ENCODE assay signal across 27 cellular contexts in genomic region chr13:108435393-108436149, GRCh38.
DNase-seq lines count a peak whose midpoint lies in the region; ATAC-seq, FAIRE-seq and TF ChIP-seq lines count a peak whose summit lies in the region.
"Had no signal": no experiment of that assay in that cellular context is flagged by ENCODE, and none has a peak within 500 bp of the region (broad histone marks: within the 10 kb centered on the region; RNA-seq: fewer than 3 reads in every experiment).

No MANE protein-coding gene starts in this region.

- no peak for TF ChIP-seq CTCF in SK-N-SH (IDR thresholded peaks at IDR 0.05)

- TF ChIP-seq RAD21 in SK-N-SH (IDR thresholded peaks at IDR 0.05; ENCODE audit: low read length), result no peak

- TF ChIP-seq EP300 in SK-N-SH (IDR thresholded peaks at IDR 0.05; ENCODE audit: borderline replicate concordance in 1 of 2, low read depth in 1 of 2, low read length in 1 of 2), result no peak

- H3K27me3 ChIP-seq in SK-N-SH (ENCODE audit: insufficient read depth), result no peaks in the 10 kb centered on the region
- H3K27me3 ChIP-seq: BLaER1 treated with 17β-estradiol and CSF1 and Interleukin-3, amounts not matched to agents 10 nM and 100 nM had no signal

- no peaks in the 10 kb centered on the region for H3K9me3 ChIP-seq in SK-N-SH
- H3K9me3 ChIP-seq: A549 had no signal

- ATAC-seq in SK-N-SH treated with all-trans-retinoic acid at 6 μM for 48 hours (no peak), HG03378 (IDR thresholded peaks at IDR 0.05; ENCODE audit: unreplicated experiment) (no peak)
- ATAC-seq: A549; CD8-positive, alpha-beta T cell; GM12878 had no signal

- no peak overlapping the region for H3K27ac ChIP-seq in SK-N-SH (ENCODE audit: low read depth in 2 of 2, low read length in 1 of 2)
- H3K27ac ChIP-seq: 22Rv1; A549; BLaER1 treated with 17β-estradiol and CSF1 and Interleukin-3, amounts not matched to agents 10 nM and 100 nM; C4-2B had no signal

- H3K4me2 ChIP-seq in SK-N-SH, result no peak overlapping the region
- H3K4me2 ChIP-seq: A549; BLaER1 treated with 17β-estradiol and CSF1 and Interleukin-3, amounts not matched to agents 10 nM and 100 nM had no signal

- 6% methylated on average over 5 of the region's 5 CpGs for WGBS in SK-N-SH (ENCODE audit: low lambda C conversion rate)

- peak; percentile 9 for DNase-seq in SK-N-SH
- DNase-seq in H54 (ENCODE audit: insufficient read length, low spot score), result no peak
- peak; percentile 5 for DNase-seq in globus pallidus (ENCODE audit: low spot score)
- peak; percentile 5 for DNase-seq in medulla oblongata (ENCODE audit: extremely low spot score)
- no peak for DNase-seq in COLO829 (ENCODE audit: low spot score)
- no peak for DNase-seq in SW480 (ENCODE audit: low spot score)
- DNase-seq: AML-193; CD4-positive, alpha-beta T cell; CD8-positive, alpha-beta T cell; COR-L47; DMS 273 treated with DMSO at 0.1 percent for 48 hours; DMS153; DMS53; DMS79; DND-41; EL; GDM1 had no signal

- no peak overlapping the region for H2AFZ ChIP-seq in SK-N-SH (ENCODE audit: low read depth)

- no peak overlapping the region for H3K9ac ChIP-seq in SK-N-SH
- H3K9ac ChIP-seq: BLaER1 treated with 17β-estradiol and CSF1 and Interleukin-3, amounts not matched to agents 10 nM and 100 nM had no signal

- H3F3A ChIP-seq in SK-N-SH (replicated peaks; ENCODE audit: insufficient read depth), result no peaks in the 10 kb centered on the region

- POLR2A ChIA-PET in SK-N-SH (lab: Yijun Ruan, JAX), result no interaction called here

- CTCF ChIA-PET in SK-N-SH (lab: Yijun Ruan, JAX), result interaction anchor here (0.9 kb wide), 1 partner anchor 113 kb away, joined by 3 read pairs; no protein-coding TSS in a partner anchor

- FAIRE-seq in H54 (lab: Jason Lieb, UNC), result peak; percentile 60
- FAIRE-seq: A549, GM12878, GM12892, GM18507, GM19239 had no signal

- H3K9me2 ChIP-seq in SK-N-SH, result no peaks in the 10 kb centered on the region

- no peaks in the 10 kb centered on the region for H4K20me1 ChIP-seq in SK-N-SH (ENCODE audit: insufficient read depth)
- H4K20me1 ChIP-seq: BLaER1 treated with 17β-estradiol and CSF1 and Interleukin-3, amounts not matched to agents 10 nM and 100 nM had no signal

- H3K4me1 ChIP-seq in SK-N-SH (ENCODE audit: control insufficient read depth in 1 of 2, insufficient read depth in 2 of 2, low read depth in 1 of 2, low read length in 1 of 2), result no peaks in the 10 kb centered on the region
- H3K4me1 ChIP-seq: BLaER1 treated with 17β-estradiol and CSF1 and Interleukin-3, amounts not matched to agents 10 nM and 100 nM had no signal

- H3K79me2 ChIP-seq in SK-N-SH (ENCODE audit: insufficient read depth), result no peaks in the 10 kb centered on the region

- no peak overlapping the region for H3K4me3 ChIP-seq in SK-N-SH (ENCODE audit: low read depth in 2 of 2, low read length in 1 of 2)
- H3K4me3 ChIP-seq: A549; BLaER1 treated with 17β-estradiol and CSF1 and Interleukin-3, amounts not matched to agents 10 nM and 100 nM; GM12878 had no signal

- no peak for TF ChIP-seq POLR2A in H54 (IDR thresholded peaks at IDR 0.05; ENCODE audit: low read depth, low read length)

- H3K36me3 ChIP-seq in SK-N-SH (replicated peaks in 1 of 2; ENCODE audit: control insufficient read depth in 1 of 2, insufficient read depth in 2 of 2, low read length in 1 of 2), result no peaks in the 10 kb centered on the region
- H3K36me3 ChIP-seq: BLaER1 treated with 17β-estradiol and CSF1 and Interleukin-3, amounts not matched to agents 10 nM and 100 nM had no signal

TF ChIP-seq in SK-N-SH, 30 proteins besides CTCF, POLR2A, EP300 and RAD21:
- TF ChIP-seq REST (IDR thresholded peaks at IDR 0.05; ENCODE audit: low read depth, low read length) (no peak), GATA2 (CRISPR knock-in tag; IDR thresholded peaks at IDR 0.05) (peak; percentile 91)

TF ChIP-seq in SK-N-SH treated with all-trans-retinoic acid at 6 μM for 48 hours, 23 proteins besides CTCF, POLR2A, EP300 and RAD21:
- TF ChIP-seq CREB5 (CRISPR knock-in tag; IDR thresholded peaks at IDR 0.05; ENCODE audit: low read depth), result no peak
TF ChIP-seq in SK-N-SH treated with all-trans-retinoic acid at 6 μM for 48 hours: peak in this region for 0.

Comparison
In these comparisons a context has a peak if more than half of its experiments do, and no peak if none do; other contexts are left out.
1. DNase-seq: peak in SK-N-SH (single experiment), globus pallidus (single experiment) and medulla oblongata (single experiment); none in H54 (single experiment), COLO829 (single experiment) and SW480 (single experiment).